9 cellular contexts compared by ENCODE assay signal in genomic region chr2:134782792-134783191, GRCh38. TPM values are rescaled to one million over a fixed set of nuclear protein-coding genes. Genes with fewer than 3 reads are reported as not detected.
DNase-seq lines count a peak whose midpoint lies in the region; ATAC-seq and FAIRE-seq lines count a peak whose summit lies in the region.
"Had no signal": no experiment of that assay in that cellular context is flagged by ENCODE, and none has a peak within 500 bp of the region (broad histone marks: within the 10 kb centered on the region; RNA-seq: fewer than 3 reads in every experiment).

No MANE protein-coding gene starts in this region.

- ATAC-seq in HG03159 (IDR thresholded peaks at IDR 0.05; ENCODE audit: unreplicated experiment) (peak; percentile 79), GM21423 (IDR thresholded peaks at IDR 0.05; ENCODE audit: unreplicated experiment) (no peak), sciatic nerve (no peak)
- ATAC-seq: A549 had no signal

- intact Hi-C loops in sciatic nerve (cut with DNase I) = no loop called here

- FAIRE-seq in RCC 7860 (lab: Jason Lieb, UNC) = peak; percentile 63
- FAIRE-seq: A549 had no signal

- DNase-seq in DMS153 (lab: John Stamatoyannopoulos, UW) = peak; percentile 25
- no peak for DNase-seq in DMS153 treated with DMSO at 0.1 percent for 48 hours (lab: John Stamatoyannopoulos, UW; ENCODE audit: unreplicated experiment)
- DNase-seq in RCC 7860 (ENCODE audit: low spot score) = peak; percentile 24
- DNase-seq in left kidney (ENCODE audit: low read depth, low spot score) = peak; percentile 53
- no peak for DNase-seq in NCI-H146 treated with DMSO at 0.1 percent for 48 hours (lab: John Stamatoyannopoulos, UW; ENCODE audit: unreplicated experiment)
- no peak for DNase-seq in sciatic nerve (ENCODE audit: low spot score)

RNA-seq across cellular contexts. Expression of gene ACMSD, which starts 55.6 kb away (rescaled TPM):
- not detected for total RNA-seq in sciatic nerve

Comparison
In these comparisons a context has a peak if more than half of its experiments do, and no peak if none do; other contexts are left out.
1. DNase-seq: peak in DMS153 (single experiment), RCC 7860 (single experiment) and left kidney (single experiment); none in DMS153 treated with DMSO at 0.1 percent for 48 hours (single experiment), NCI-H146 treated with DMSO at 0.1 percent for 48 hours (single experiment) and sciatic nerve (single experiment).